ENCODE assay signal across 1 cellular context in the genomic region with DNA sequence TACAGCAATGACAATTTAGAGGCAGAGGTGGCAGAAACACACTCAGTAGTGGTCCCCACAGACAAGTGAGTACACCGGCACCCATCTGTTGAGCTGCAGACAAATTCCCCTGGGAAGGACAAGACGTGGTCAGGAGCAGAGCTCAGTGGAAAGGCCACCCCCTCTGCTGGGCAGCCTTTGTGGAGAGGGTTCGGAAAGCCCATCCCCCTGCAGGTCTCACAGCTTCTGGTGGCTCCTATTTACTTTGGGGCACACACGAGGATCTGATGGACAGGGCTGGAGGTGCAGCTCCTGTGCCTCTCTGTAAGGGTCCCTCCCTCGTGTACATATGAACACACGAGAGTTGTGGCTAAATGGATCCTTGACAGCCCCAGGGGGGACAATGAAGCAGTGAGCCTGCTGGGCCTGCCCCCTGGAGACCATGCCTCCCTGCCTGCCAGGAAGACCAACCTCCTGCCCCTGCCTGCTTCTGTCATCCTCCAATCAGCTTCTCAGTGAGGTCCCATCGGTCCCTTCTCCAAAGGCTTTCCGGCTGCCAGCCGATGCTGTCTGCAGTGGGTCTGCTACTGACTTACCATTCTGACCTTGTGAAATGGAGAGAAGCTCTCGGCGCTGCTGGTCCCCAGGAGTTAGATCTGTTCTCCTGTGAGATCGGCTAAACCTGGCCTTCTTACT.
TF ChIP-seq lines count a peak whose summit lies in the region.

No MANE protein-coding gene starts in this region.

TF ChIP-seq in K562, 482 proteins besides CTCF, POLR2A, EP300 and RAD21 (continued from another document):
- TF ChIP-seq MAZ (CRISPR knock-in tag; conservative IDR thresholded peaks at IDR 0.05 in 1 of 2, IDR thresholded peaks at IDR 0.05 in 1 of 2) (no peak), CBX5 (IDR thresholded peaks at IDR 0.05; ENCODE audit: borderline replicate concordance, low read depth) (no peak), ZBED1 (IDR thresholded peaks at IDR 0.05) (no peak), SFPQ (IDR thresholded peaks at IDR 0.05; ENCODE audit: low read depth, low read length) (no peak)
